Comparison of ENCODE assay signal across 1 cellular context in genomic region chr20:53677447-53678314, GRCh38.
TF ChIP-seq lines count a peak whose summit lies in the region.

No MANE protein-coding gene starts in this region.

TF ChIP-seq in HepG2, 621 proteins besides CTCF, POLR2A, EP300 and RAD21 (continued from another document and continues in another):
- peak; percentile 77 for TF ChIP-seq ZBTB25 (CRISPR knock-in tag; IDR thresholded peaks at IDR 0.05)
- peak; percentile 85 for TF ChIP-seq HIC2 (CRISPR knock-in tag; IDR thresholded peaks at IDR 0.05; ENCODE audit: low read depth)
- no peak for TF ChIP-seq SKI (IDR thresholded peaks at IDR 0.05; ENCODE audit: partially characterized antibody)
- TF ChIP-seq TMF1 (CRISPR knock-in tag; IDR thresholded peaks at IDR 0.05; ENCODE audit: low read depth) = no peak
- peak; percentile 97 for TF ChIP-seq ZNF281 (CRISPR knock-in tag; IDR thresholded peaks at IDR 0.05; ENCODE audit: borderline replicate concordance)
- peak; percentile 90 for TF ChIP-seq ZNF574 (CRISPR knock-in tag; IDR thresholded peaks at IDR 0.05)
- TF ChIP-seq ZNF30 (CRISPR knock-in tag; IDR thresholded peaks at IDR 0.05) = no peak
- peak; percentile 18; the same call in 1 of the 2 replicates for TF ChIP-seq ZFY (CRISPR knock-in tag; IDR thresholded peaks at IDR 0.05)
- TF ChIP-seq ZNF790 (CRISPR knock-in tag; IDR thresholded peaks at IDR 0.05; ENCODE audit: borderline replicate concordance) = no peak
- TF ChIP-seq SALL1 (CRISPR knock-in tag; IDR thresholded peaks at IDR 0.05) = peak; percentile 98
- TF ChIP-seq ZMAT5 (CRISPR knock-in tag; IDR thresholded peaks at IDR 0.05; ENCODE audit: borderline replicate concordance, low read depth) = no peak
- TF ChIP-seq ZNF292 (CRISPR knock-in tag; IDR thresholded peaks at IDR 0.05; ENCODE audit: borderline replicate concordance, low read depth) = peak; percentile 66
- peak; percentile 67; the same call in 1 of the 2 replicates for TF ChIP-seq SMAD3 (CRISPR knock-in tag; IDR thresholded peaks at IDR 0.05)
- TF ChIP-seq BRD4 (CRISPR knock-in tag; IDR thresholded peaks at IDR 0.05) = peak; percentile 91
- TF ChIP-seq FOXP1 (IDR thresholded peaks at IDR 0.05) = no peak
- TF ChIP-seq FOXP1 (CRISPR knock-in tag; IDR thresholded peaks at IDR 0.05) = peak; percentile 69
- TF ChIP-seq BHLHE40 (IDR thresholded peaks at IDR 0.05; ENCODE audit: low read length) = peak; percentile 51; the same call in 1 of the 2 replicates
- TF ChIP-seq NFKBIZ (CRISPR knock-in tag; IDR thresholded peaks at IDR 0.05) = peak; percentile 89
- no peak; the same call in 1 of the 2 replicates for TF ChIP-seq DDIT3 (CRISPR knock-in tag; IDR thresholded peaks at IDR 0.05)
- peak; percentile 64 for TF ChIP-seq ZNF629 (CRISPR knock-in tag; conservative IDR thresholded peaks at IDR 0.05)
- TF ChIP-seq ZNF460 (CRISPR knock-in tag; IDR thresholded peaks at IDR 0.05; ENCODE audit: borderline replicate concordance) = 0 out of 2 replicates have a peak, but pooled peaks have one; percentile 72
- TF ChIP-seq ZBTB49 (CRISPR knock-in tag; IDR thresholded peaks at IDR 0.05; ENCODE audit: borderline replicate concordance) = peak; percentile 10; the same call in 1 of the 2 replicates
- TF ChIP-seq GLMP (CRISPR knock-in tag; IDR thresholded peaks at IDR 0.05; ENCODE audit: borderline replicate concordance) = no peak
- TF ChIP-seq ZNF564 (CRISPR knock-in tag; IDR thresholded peaks at IDR 0.05) = peak; percentile 30; the same call in 1 of the 2 replicates
- no peak for TF ChIP-seq BRF2 (CRISPR knock-in tag; IDR thresholded peaks at IDR 0.05)
- no peak for TF ChIP-seq ATAD3A (CRISPR knock-in tag; IDR thresholded peaks at IDR 0.05)
- TF ChIP-seq ZHX1 (CRISPR knock-in tag; IDR thresholded peaks at IDR 0.05; ENCODE audit: low read depth) = peak; percentile 93
- TF ChIP-seq RNF2 (conservative IDR thresholded peaks at IDR 0.05; ENCODE audit: low read depth) = no peak
- TF ChIP-seq TBX3 (IDR thresholded peaks at IDR 0.05; ENCODE audit: borderline replicate concordance) = peak; percentile 72; the same call in 1 of the 2 replicates
- TF ChIP-seq FOXP4 (CRISPR knock-in tag; IDR thresholded peaks at IDR 0.05) = peak; percentile 80
- no peak for TF ChIP-seq CC2D1A (CRISPR knock-in tag; IDR thresholded peaks at IDR 0.05)
